8 cellular contexts compared by ENCODE assay signal in the genomic region with DNA sequence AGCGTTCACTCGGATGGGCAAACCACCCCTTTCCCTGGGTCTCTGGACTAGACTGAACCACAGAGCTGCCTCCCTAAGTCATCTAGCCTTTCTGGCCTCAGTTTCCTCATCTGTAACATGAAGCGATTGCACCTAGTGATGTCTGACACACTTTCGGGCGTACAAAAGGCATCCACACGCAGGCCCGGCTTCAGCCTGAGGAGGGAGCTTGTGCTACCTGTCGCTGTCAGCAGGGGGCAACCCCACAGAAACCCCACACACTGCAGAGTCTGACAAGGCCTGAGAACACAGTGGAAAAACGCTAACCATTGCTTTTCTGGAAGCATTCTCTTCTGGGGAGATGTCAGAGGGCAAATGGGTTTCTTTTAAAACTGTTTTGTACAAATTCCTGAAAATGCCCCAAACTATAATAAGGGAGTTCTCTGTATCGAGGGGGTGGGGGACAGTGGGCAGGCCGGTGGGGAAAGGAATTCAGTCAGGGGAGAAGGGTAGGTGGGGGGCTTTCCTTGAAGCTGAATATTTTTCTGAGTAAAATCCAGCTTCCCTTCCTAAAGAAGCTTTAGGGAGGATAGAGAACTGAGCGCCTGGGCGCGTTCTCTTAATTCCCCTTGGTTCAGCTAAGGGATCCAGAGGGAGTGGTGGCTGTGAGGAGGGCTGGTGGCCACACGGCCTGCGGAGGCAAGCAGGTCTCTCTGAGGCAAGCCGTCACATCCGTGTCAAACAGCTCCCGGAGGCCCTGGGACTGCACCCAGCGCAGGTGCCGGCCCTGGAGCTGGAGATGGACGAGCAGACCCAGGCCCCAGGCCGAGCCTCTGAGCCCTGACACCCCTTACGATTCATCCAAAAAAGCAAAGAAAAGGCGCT. TPM values are rescaled to one million over a fixed set of nuclear protein-coding genes. Genes with fewer than 3 reads are reported as not detected.
DNase-seq lines count a peak whose midpoint lies in the region; ATAC-seq and TF ChIP-seq lines count a peak whose summit lies in the region.

No MANE protein-coding gene starts in this region.

- peak; percentile 89 for TF ChIP-seq CTCF in HFFc6 (IDR thresholded peaks at IDR 0.05)
- peak in 55 of 56 donors; percentile 29 to 81 (median 64) for TF ChIP-seq CTCF in dorsolateral prefrontal cortex (IDR thresholded peaks at IDR 0.05 in 54 of 56, conservative IDR thresholded peaks at IDR 0.05 in 2 of 56; ENCODE audit: low read depth in 1 of 56, partially characterized antibody in 56 of 56)
- peak; percentile 21 for TF ChIP-seq CTCF in lung (IDR thresholded peaks at IDR 0.05; ENCODE audit: control extremely low read depth, extremely low read depth)

- H3K4me1 ChIP-seq in lung (ENCODE audit: control insufficient read depth in 2 of 2, insufficient read depth in 2 of 2, low read length in 2 of 2), result peaks cover 0 to 4% of the 10 kb centered on the region in 2 donors

- H3K9me3 ChIP-seq in lung (ENCODE audit: control insufficient read depth in 2 of 2, insufficient read depth in 1 of 2, low read length in 1 of 2), result no peaks in the 10 kb centered on the region

- H3K27ac Mint-ChIP-seq in HFFc6, result no peak overlapping the region
- no peak overlapping the region for H3K27ac Mint-ChIP-seq in stimulated activated naive B cell treated with anti-CD40 and anti-IgM and Interleukin-4, amounts not matched to agents 10 μg/mL and 1 μg/mL and 100 μg/mL, for 72 hours

- no peaks in the 10 kb centered on the region for H3K9me3 Mint-ChIP-seq in HFFc6
- H3K9me3 Mint-ChIP-seq in stimulated activated naive B cell treated with anti-CD40 and anti-IgM and Interleukin-4, amounts not matched to agents 10 μg/mL and 1 μg/mL and 100 μg/mL, for 72 hours, result no peaks in the 10 kb centered on the region

- intact Hi-C loops in dorsolateral prefrontal cortex (cut with DNase I), result no loop called here

- H3K27ac ChIP-seq in dorsolateral prefrontal cortex (peak overlapping the region in 1 of 59 donors; percentile 28), lung (ENCODE audit: low read depth in 1 of 2, low read length in 1 of 2) (no peak overlapping the region)

- no peaks in the 10 kb centered on the region for H3K36me3 Mint-ChIP-seq in HFFc6 (ENCODE audit: low read depth)
- no peaks in the 10 kb centered on the region for H3K36me3 Mint-ChIP-seq in stimulated activated naive B cell treated with anti-CD40 and anti-IgM and Interleukin-4, amounts not matched to agents 10 μg/mL and 1 μg/mL and 100 μg/mL, for 72 hours

- DNase-seq in NCI-H2227 (lab: John Stamatoyannopoulos, UW; ENCODE audit: unreplicated experiment) (peak; percentile 7), NCI-H2227 treated with DMSO at 0.1 percent for 48 hours (lab: John Stamatoyannopoulos, UW) (no peak), HFFc6 (peak; percentile 57), NCI-H1048 (lab: John Stamatoyannopoulos, UW) (peak; percentile 46), dorsolateral prefrontal cortex (peak in 6 of 10 donors; percentile 12 to 76 (median 52)), lung (ENCODE audit: low spot score) (peak; percentile 67)
- DNase-seq in activated CD4-positive, alpha-beta T cell treated with anti-CD3 and anti-CD28 coated beads for 1 hour, result peak; percentile 20
- DNase-seq in stimulated activated naive B cell treated with anti-CD40 and anti-IgM and Interleukin-4, amounts not matched to agents 10 μg/mL and 1 μg/mL and 100 μg/mL, for 72 hours, result peak; percentile 49

- peaks cover 6% of the 10 kb centered on the region; the same call in 1 of the 2 replicates for H3K27me3 Mint-ChIP-seq in HFFc6 (ENCODE audit: insufficient read depth)
- H3K27me3 Mint-ChIP-seq in stimulated activated naive B cell treated with anti-CD40 and anti-IgM and Interleukin-4, amounts not matched to agents 10 μg/mL and 1 μg/mL and 100 μg/mL, for 72 hours, result no peaks in the 10 kb centered on the region

- no peaks in the 10 kb centered on the region for H3K36me3 ChIP-seq in lung (ENCODE audit: control insufficient read depth in 2 of 2, insufficient read depth in 2 of 2, low read length in 2 of 2)

- H3K4me3 ChIP-seq in dorsolateral prefrontal cortex (no peak overlapping the region), lung (no peak overlapping the region)

- no peaks in the 10 kb centered on the region for H3K4me1 Mint-ChIP-seq in HFFc6 (ENCODE audit: low read depth)
- H3K4me1 Mint-ChIP-seq in stimulated activated naive B cell treated with anti-CD40 and anti-IgM and Interleukin-4, amounts not matched to agents 10 μg/mL and 1 μg/mL and 100 μg/mL, for 72 hours, result peaks cover 5 to 8% of the 10 kb centered on the region in 2 donors

- peak; percentile 92 for ATAC-seq in lung (ENCODE audit: insufficient read depth, low FRiP score)
- peak; percentile 97 to 99 for ATAC-seq in stimulated activated naive B cell treated with anti-CD40 and anti-IgM and Interleukin-4, amounts not matched to agents 10 μg/mL and 1 μg/mL and 100 μg/mL, for 72 hours (replicated peaks)

- 70 to 71% methylated on average over 25 of the region's 25 CpGs for WGBS in lung, 2 donors

- no peak overlapping the region for H3K4me3 Mint-ChIP-seq in HFFc6
- no peak overlapping the region for H3K4me3 Mint-ChIP-seq in stimulated activated naive B cell treated with anti-CD40 and anti-IgM and Interleukin-4, amounts not matched to agents 10 μg/mL and 1 μg/mL and 100 μg/mL, for 72 hours

- H3K27me3 ChIP-seq in dorsolateral prefrontal cortex (no peaks in the 10 kb centered on the region), lung (ENCODE audit: control insufficient read depth, insufficient read depth) (no peaks in the 10 kb centered on the region)

RNA-seq across cellular contexts. Expression of a gene that starts 0.6 kb away (rescaled TPM):
- not detected for total RNA-seq in HFFc6 (2021; fragmentation: NEBNext Ultra II Directional; extraction: Animal tissue kit (Norgen Biotek cat#: 25700))
- total RNA-seq in dorsolateral prefrontal cortex, result under 1 TPM in 5 of 120 experiments, not detected in 115; 0.21 to 0.51 (median 0.36) TPM
- total RNA-seq in lung, result 10 to 100 TPM; 10.6 to 24.6 TPM
- polyA plus RNA-seq in lung, result 1 to 10 TPM; 1.4 to 3.7 TPM

Comparison
In these comparisons a context has a peak if more than half of its experiments do, and no peak if none do; other contexts are left out.
1. CTCF ChIP-seq: peak in every context shown above with its lines; median percentile 89 in HFFc6; 64 in dorsolateral prefrontal cortex; 21 in lung.
2. RNA of a gene that starts 0.6 kb away (total RNA-seq): 10.6 to 24.6 TPM in lung; not detected in HFFc6 and 0.21 to 0.51 TPM in dorsolateral prefrontal cortex; every median in the first group is over 4 times any median in the second.